19 cellular contexts compared by ENCODE assay signal in genomic region chr20:62323980-62324906, GRCh38.
"Had no signal": no experiment of that assay in that cellular context is flagged by ENCODE, and none has a peak within 500 bp of the region (broad histone marks: within the 10 kb centered on the region; RNA-seq: fewer than 3 reads in every experiment).

No MANE protein-coding gene starts in this region.

- H3K27ac ChIP-seq: foreskin keratinocyte, neutrophil, psoas muscle, skin epidermis, testis, tibial nerve, upper lobe of right lung, vagina had no signal

- H3K27me3 Mint-ChIP-seq: naive thymus-derived CD4-positive, alpha-beta T cell; stimulated activated naive B cell treated with anti-CD40 and anti-IgM and Interleukin-4, amounts not matched to agents 10 μg/mL and 1 μg/mL and 100 μg/mL, for 72 hours; stimulated activated naive CD8-positive, alpha-beta T cell treated with anti-CD3 and anti-CD28 coated beads, Interleukin-15, amount 100 ng/mL, for 72 hours had no signal

- H3K4me3 Mint-ChIP-seq: naive thymus-derived CD4-positive, alpha-beta T cell; nephron progenitor cell; stimulated activated naive B cell treated with anti-CD40 and anti-IgM and Interleukin-4, amounts not matched to agents 10 μg/mL and 1 μg/mL and 100 μg/mL, for 72 hours; stimulated activated naive CD8-positive, alpha-beta T cell treated with anti-CD3 and anti-CD28 coated beads, Interleukin-15, amount 100 ng/mL, for 72 hours had no signal

- H3K4me1 ChIP-seq: foreskin keratinocyte, psoas muscle, tibial nerve, upper lobe of right lung, vagina had no signal

- H3K36me3 Mint-ChIP-seq: naive thymus-derived CD4-positive, alpha-beta T cell had no signal

- H3K4me1 Mint-ChIP-seq: nephron progenitor cell; stimulated activated naive CD8-positive, alpha-beta T cell treated with anti-CD3 and anti-CD28 coated beads, Interleukin-15, amount 100 ng/mL, for 72 hours had no signal

- H3K4me3 ChIP-seq: psoas muscle, skin epidermis, testis, tibial nerve, upper lobe of right lung, vagina had no signal

- FAIRE-seq: kidney had no signal

- H3K36me3 ChIP-seq: neutrophil had no signal

- H3K27ac Mint-ChIP-seq: naive thymus-derived CD4-positive, alpha-beta T cell; nephron progenitor cell; stimulated activated naive B cell treated with anti-CD40 and anti-IgM and Interleukin-4, amounts not matched to agents 10 μg/mL and 1 μg/mL and 100 μg/mL, for 72 hours had no signal

- H3K9me3 Mint-ChIP-seq: stimulated activated naive CD8-positive, alpha-beta T cell treated with anti-CD3 and anti-CD28 coated beads, Interleukin-15, amount 100 ng/mL, for 72 hours had no signal

- DNase-seq: dermis blood vessel endothelial cell; foreskin keratinocyte; kidney; left cardiac atrium; naive thymus-derived CD4-positive, alpha-beta T cell; nephron progenitor cell; retina; stimulated activated CD4-positive, alpha-beta T cell treated with anti-CD3 and anti-CD28 coated beads, Interleukin-2, amount 100 ng/mL, for 24 hours; stimulated activated CD4-positive, alpha-beta T cell treated with anti-CD3 and anti-CD28 coated beads, Interleukin-4, amount 100 ng/mL, for 4 hours; stimulated activated naive B cell treated with anti-CD40 and anti-IgM and Interleukin-4, amounts not matched to agents 10 μg/mL and 1 μg/mL and 100 μg/mL, for 72 hours; stimulated activated naive CD8-positive, alpha-beta T cell treated with anti-CD3 and anti-CD28 coated beads, Interleukin-15, amount 100 ng/mL, for 72 hours; testis; upper lobe of right lung had no signal

- H3K9me3 ChIP-seq: neutrophil, psoas muscle, testis, tibial nerve, upper lobe of right lung, vagina had no signal

- H3K27me3 ChIP-seq: foreskin keratinocyte, neutrophil, testis, tibial nerve, upper lobe of right lung, vagina had no signal

- ATAC-seq: foreskin keratinocyte; naive thymus-derived CD4-positive, alpha-beta T cell; psoas muscle; sciatic nerve; stimulated activated naive B cell treated with anti-CD40 and anti-IgM and Interleukin-4, amounts not matched to agents 10 μg/mL and 1 μg/mL and 100 μg/mL, for 72 hours; stimulated activated naive CD8-positive, alpha-beta T cell treated with anti-CD3 and anti-CD28 coated beads, Interleukin-15, amount 100 ng/mL, for 72 hours; upper lobe of right lung had no signal
